1 cellular context compared by ENCODE assay signal in genomic region chr17:57084802-57085447, GRCh38.
TF ChIP-seq lines count a peak whose summit lies in the region.

Gene AKAP1, plus strand, starts transcription at chr17:57085246. Its CDS starts 20,219 bp downstream, at chr17:57105465.

TF ChIP-seq in HepG2, 621 proteins besides CTCF, POLR2A, EP300 and RAD21 (continued from another document and continues in another):
- peak; percentile 6; the same call in 1 of the 2 replicates for TF ChIP-seq HNF4G (IDR thresholded peaks at IDR 0.05; ENCODE audit: borderline replicate concordance, low read depth, low read length)
- TF ChIP-seq HNF4G (CRISPR knock-in tag; IDR thresholded peaks at IDR 0.05; ENCODE audit: borderline replicate concordance, low read depth) = no peak
- peak; percentile 40; the same call in 1 of the 2 replicates for TF ChIP-seq ZNF225 (CRISPR knock-in tag; IDR thresholded peaks at IDR 0.05)
- TF ChIP-seq ZNF766 (CRISPR knock-in tag; IDR thresholded peaks at IDR 0.05; ENCODE audit: borderline replicate concordance) = no peak; the same call in none of the 2 replicates
- no peak for TF ChIP-seq NFYC (CRISPR knock-in tag; IDR thresholded peaks at IDR 0.05)
- TF ChIP-seq ZNF512B (CRISPR knock-in tag; IDR thresholded peaks at IDR 0.05; ENCODE audit: borderline replicate concordance) = 0 out of 2 replicates have a peak, but pooled peaks have one; percentile 56
- no peak for TF ChIP-seq PRPF4 (IDR thresholded peaks at IDR 0.05; ENCODE audit: low read depth, low read length, poor library complexity, severe bottlenecking)
- TF ChIP-seq SATB2 (CRISPR knock-in tag; IDR thresholded peaks at IDR 0.05) = peak; percentile 80; the same call in 1 of the 2 replicates
- TF ChIP-seq ELF3 (CRISPR knock-in tag; IDR thresholded peaks at IDR 0.05) = peak; percentile 95
- TF ChIP-seq ZNF792 (CRISPR knock-in tag; IDR thresholded peaks at IDR 0.05) = peak; percentile 87; the same call in 1 of the 2 replicates
- TF ChIP-seq CSRNP2 (CRISPR knock-in tag; conservative IDR thresholded peaks at IDR 0.05; ENCODE audit: low read depth) = no peak
- 0 out of 2 replicates have a peak, but pooled peaks have one; percentile 18 for TF ChIP-seq MZF1 (CRISPR knock-in tag; IDR thresholded peaks at IDR 0.05; ENCODE audit: borderline replicate concordance)
- TF ChIP-seq TBX2 (CRISPR knock-in tag; IDR thresholded peaks at IDR 0.05; ENCODE audit: borderline replicate concordance) = no peak
- TF ChIP-seq YEATS2 (CRISPR knock-in tag; IDR thresholded peaks at IDR 0.05; ENCODE audit: borderline replicate concordance) = peak; percentile 82
- TF ChIP-seq MTA1 (CRISPR knock-in tag; IDR thresholded peaks at IDR 0.05; ENCODE audit: borderline replicate concordance) = no peak
- TF ChIP-seq TCF7 (IDR thresholded peaks at IDR 0.05; ENCODE audit: low read depth) = no peak
- no peak for TF ChIP-seq MIER2 (CRISPR knock-in tag; IDR thresholded peaks at IDR 0.05)
- no peak for TF ChIP-seq RAD51 (IDR thresholded peaks at IDR 0.05; ENCODE audit: borderline replicate concordance)
- no peak for TF ChIP-seq ZNF142 (CRISPR knock-in tag; IDR thresholded peaks at IDR 0.05)
- no peak; the same call in 1 of the 2 replicates for TF ChIP-seq ZNF773 (CRISPR knock-in tag; IDR thresholded peaks at IDR 0.05; ENCODE audit: borderline replicate concordance)
- TF ChIP-seq ZNF737 (CRISPR knock-in tag; IDR thresholded peaks at IDR 0.05; ENCODE audit: borderline replicate concordance) = 0 out of 2 replicates have a peak, but pooled peaks have one; percentile 44
- no peak for TF ChIP-seq ATF7 (IDR thresholded peaks at IDR 0.05)
- TF ChIP-seq ATF7 (CRISPR knock-in tag; IDR thresholded peaks at IDR 0.05) = 0 out of 2 replicates have a peak, but pooled peaks have one; percentile 39
- TF ChIP-seq ZNF317 (CRISPR knock-in tag; IDR thresholded peaks at IDR 0.05) = no peak; the same call in 1 of the 2 replicates
- TF ChIP-seq CREB3 (CRISPR knock-in tag; IDR thresholded peaks at IDR 0.05) = peak; percentile 31; the same call in 1 of the 2 replicates
- TF ChIP-seq ZBTB44 (CRISPR knock-in tag; IDR thresholded peaks at IDR 0.05) = no peak; the same call in 1 of the 2 replicates
- TF ChIP-seq KAT7 (CRISPR knock-in tag; IDR thresholded peaks at IDR 0.05; ENCODE audit: borderline replicate concordance) = no peak; the same call in 1 of the 2 replicates
- TF ChIP-seq SRF (IDR thresholded peaks at IDR 0.05; ENCODE audit: low read depth, low read length) = no peak; the same call in 1 of the 2 replicates
- 0 out of 2 replicates have a peak, but pooled peaks have one; percentile 4 for TF ChIP-seq ZNF619 (CRISPR knock-in tag; IDR thresholded peaks at IDR 0.05)
- peak; percentile 23; the same call in 1 of the 2 replicates for TF ChIP-seq ZNF143 (CRISPR knock-in tag; IDR thresholded peaks at IDR 0.05)
- TF ChIP-seq BCLAF1 (IDR thresholded peaks at IDR 0.05) = no peak
- TF ChIP-seq FOSL2 (CRISPR knock-in tag; IDR thresholded peaks at IDR 0.05) = peak; percentile 54
- no peak for TF ChIP-seq NFE2L1 (CRISPR knock-in tag; IDR thresholded peaks at IDR 0.05; ENCODE audit: borderline replicate concordance)
- TF ChIP-seq ZNF280D (CRISPR knock-in tag; IDR thresholded peaks at IDR 0.05) = 0 out of 2 replicates have a peak, but pooled peaks have one; percentile 46
- TF ChIP-seq ZNF530 (CRISPR knock-in tag; IDR thresholded peaks at IDR 0.05; ENCODE audit: low read depth) = 0 out of 2 replicates have a peak, but pooled peaks have one; percentile 16
- no peak for TF ChIP-seq MAFF (IDR thresholded peaks at IDR 0.05; ENCODE audit: low read depth, low read length)
- TF ChIP-seq ZEB1 (IDR thresholded peaks at IDR 0.05; ENCODE audit: insufficient replicate concordance, low read depth) = no peak
- peak; percentile 88 for TF ChIP-seq IRF2 (CRISPR knock-in tag; IDR thresholded peaks at IDR 0.05)
- TF ChIP-seq ZNF383 (CRISPR knock-in tag; IDR thresholded peaks at IDR 0.05; ENCODE audit: borderline replicate concordance) = no peak
- no peak for TF ChIP-seq MNT (IDR thresholded peaks at IDR 0.05)
